ENCODE assay signal across 13 cellular contexts in genomic region chr1:44602675-44603610, GRCh38.
DNase-seq lines count a peak whose midpoint lies in the region; ATAC-seq, FAIRE-seq and TF ChIP-seq lines count a peak whose summit lies in the region.
"Had no signal": no experiment of that assay in that cellular context is flagged by ENCODE, and none has a peak within 500 bp of the region (broad histone marks: within the 10 kb centered on the region; RNA-seq: fewer than 3 reads in every experiment).

No MANE protein-coding gene starts in this region.

- FAIRE-seq in small intestine (lab: Jason Lieb, UNC) = no peak
- FAIRE-seq: kidney had no signal

- intact Hi-C loops in tibial artery (cut with DNase I; ENCODE audit: low total_unique reads) = no loop called here

- ATAC-seq in HG02642 (IDR thresholded peaks at IDR 0.05; ENCODE audit: poor library complexity, unreplicated experiment) = no peak

- no peaks in the 10 kb centered on the region for H3K9me3 Mint-ChIP-seq in chondrocyte (ENCODE audit: low read depth)
- H3K9me3 Mint-ChIP-seq: stimulated activated naive CD8-positive, alpha-beta T cell treated with anti-CD3 and anti-CD28 coated beads, Interleukin-15, Interleukin-2, amounts not matched to agents 100 ng/mL and 50 ng/mL, for 24 hours had no signal

- H3K9me3 ChIP-seq in small intestine (ENCODE audit: control insufficient read depth, low read depth) = no peaks in the 10 kb centered on the region
- no peaks in the 10 kb centered on the region for H3K9me3 ChIP-seq in tibial artery
- no peaks in the 10 kb centered on the region for H3K9me3 ChIP-seq in Peyer's patch
- H3K9me3 ChIP-seq: right atrium auricular region had no signal

- DNase-seq in NCI-H1105 treated with DMSO at 0.1 percent for 48 hours (lab: John Stamatoyannopoulos, UW) (peak; percentile 76), NCI-H510A (lab: John Stamatoyannopoulos, UW) (peak; percentile 61), chondrocyte (ENCODE audit: low spot score) (peak; percentile 76), small intestine (peak; percentile 28), tibial artery (no peak), Peyer's patch (no peak)
- DNase-seq: activated CD4-positive, CD25-positive, alpha-beta regulatory T cell treated with anti-CD3 and anti-CD28 coated beads, Interleukin-2, amount 50 U/mL, for 72 hours; central memory CD4-positive, alpha-beta T cell; kidney had no signal

- H3K4me3 Mint-ChIP-seq in chondrocyte (ENCODE audit: unreplicated experiment) = no peak overlapping the region
- H3K4me3 Mint-ChIP-seq: activated naive CD8-positive, alpha-beta T cell; stimulated activated naive CD8-positive, alpha-beta T cell treated with anti-CD3 and anti-CD28 coated beads, Interleukin-15, Interleukin-2, amounts not matched to agents 100 ng/mL and 50 ng/mL, for 24 hours had no signal

- no peaks in the 10 kb centered on the region for H3K36me3 ChIP-seq in small intestine (ENCODE audit: control insufficient read depth in 2 of 2, insufficient read depth in 2 of 2, low read length in 2 of 2)
- H3K36me3 ChIP-seq in tibial artery = no peaks in the 10 kb centered on the region
- H3K36me3 ChIP-seq in Peyer's patch = no peaks in the 10 kb centered on the region
- H3K36me3 ChIP-seq: right atrium auricular region had no signal

- H3K36me3 Mint-ChIP-seq in chondrocyte (ENCODE audit: low read depth) = no peaks in the 10 kb centered on the region
- H3K36me3 Mint-ChIP-seq: activated naive CD8-positive, alpha-beta T cell had no signal

- peaks cover 17% of the 10 kb centered on the region for H3K27me3 Mint-ChIP-seq in chondrocyte (ENCODE audit: low read depth)
- H3K27me3 Mint-ChIP-seq: stimulated activated naive CD8-positive, alpha-beta T cell treated with anti-CD3 and anti-CD28 coated beads, Interleukin-15, Interleukin-2, amounts not matched to agents 100 ng/mL and 50 ng/mL, for 24 hours had no signal

- H3K4me1 ChIP-seq in small intestine (ENCODE audit: control insufficient read depth in 2 of 2, insufficient read depth in 1 of 2, low read depth in 1 of 2, low read length in 1 of 2) = no peaks in the 10 kb centered on the region
- no peaks in the 10 kb centered on the region for H3K4me1 ChIP-seq in tibial artery
- no peaks in the 10 kb centered on the region for H3K4me1 ChIP-seq in Peyer's patch
- H3K4me1 ChIP-seq: right atrium auricular region had no signal

- no peak for TF ChIP-seq CTCF in chondrocyte (IDR thresholded peaks at IDR 0.05)
- TF ChIP-seq CTCF in tibial artery (IDR thresholded peaks at IDR 0.05) = no peak
- no peak for TF ChIP-seq CTCF in Peyer's patch (IDR thresholded peaks at IDR 0.05)

- no peak overlapping the region for H3K4me3 ChIP-seq in small intestine (ENCODE audit: low read depth in 1 of 2, low read length in 2 of 2)
- no peak overlapping the region for H3K4me3 ChIP-seq in tibial artery
- H3K4me3 ChIP-seq in Peyer's patch = no peak overlapping the region
- H3K4me3 ChIP-seq: right atrium auricular region had no signal

- no peak overlapping the region for H3K27ac ChIP-seq in small intestine (ENCODE audit: low read depth in 1 of 2, low read length in 1 of 2)
- no peak overlapping the region for H3K27ac ChIP-seq in tibial artery
- H3K27ac ChIP-seq in Peyer's patch = no peak overlapping the region
- H3K27ac ChIP-seq: right atrium auricular region had no signal

- 19 to 43% (median 31%) methylated on average over 27 of the region's 27 CpGs for WGBS in small intestine, 3 donors

- TF ChIP-seq POLR2A in Peyer's patch (IDR thresholded peaks at IDR 0.05) = no peak

- H3K27me3 ChIP-seq in small intestine (ENCODE audit: control insufficient read depth in 2 of 2, insufficient read depth in 2 of 2, low read length in 2 of 2) = no peaks in the 10 kb centered on the region
- peaks cover 0 to 80% of the 10 kb centered on the region in 2 donors for H3K27me3 ChIP-seq in tibial artery
- H3K27me3 ChIP-seq in Peyer's patch = no peaks in the 10 kb centered on the region
- H3K27me3 ChIP-seq: right atrium auricular region had no signal

- H3K27ac Mint-ChIP-seq in chondrocyte (ENCODE audit: unreplicated experiment) = no peak overlapping the region
- H3K27ac Mint-ChIP-seq: activated naive CD8-positive, alpha-beta T cell; stimulated activated naive CD8-positive, alpha-beta T cell treated with anti-CD3 and anti-CD28 coated beads, Interleukin-15, Interleukin-2, amounts not matched to agents 100 ng/mL and 50 ng/mL, for 24 hours had no signal

- H3K4me1 Mint-ChIP-seq in chondrocyte (ENCODE audit: low read depth) = no peaks in the 10 kb centered on the region

Comparison
In these comparisons a context has a peak if more than half of its experiments do, and no peak if none do; other contexts are left out.
1. DNase-seq: peak in NCI-H1105 treated with DMSO at 0.1 percent for 48 hours (single experiment), NCI-H510A (single experiment), chondrocyte (single experiment) and small intestine (single experiment); none in tibial artery (0 of 2) and Peyer's patch (0 of 3).